9 cellular contexts compared by ENCODE assay signal in genomic region chr16:5084802-5085201, GRCh38. TPM values are rescaled to one million over a fixed set of nuclear protein-coding genes. Genes with fewer than 3 reads are reported as not detected.
DNase-seq lines count a peak whose midpoint lies in the region; TF ChIP-seq lines count a peak whose summit lies in the region.
"Not testable (repeated sequence)": the region's sequence is repeated elsewhere in the genome, so short reads cannot be mapped to it uniquely, and the experiment has no call there.
"Had no signal": no experiment of that assay in that cellular context is flagged by ENCODE, and none has a peak within 500 bp of the region (broad histone marks: within the 10 kb centered on the region; RNA-seq: fewer than 3 reads in every experiment).

No MANE protein-coding gene starts in this region.

- TF ChIP-seq CTCF in GM06990 (IDR thresholded peaks at IDR 0.05; ENCODE audit: insufficient read depth, low read length, poor library complexity, severe bottlenecking) (peak; percentile 68), NB4 (IDR thresholded peaks at IDR 0.05; ENCODE audit: low read depth, low read length) (peak; percentile 60), SU-DHL-6 (IDR thresholded peaks at IDR 0.05; ENCODE audit: insufficient read depth, low read length, poor library complexity, severe bottlenecking) (peak; percentile 38), kidney epithelial cell (IDR thresholded peaks at IDR 0.05; ENCODE audit: insufficient read depth, low read length, poor library complexity, severe bottlenecking) (peak; percentile 69), smooth muscle cell (IDR thresholded peaks at IDR 0.05; ENCODE audit: borderline replicate concordance, insufficient read depth, poor library complexity, severe bottlenecking) (peak; percentile 61)

- not testable (repeated sequence) for H3K9ac ChIP-seq in SU-DHL-6 (ENCODE audit: low read length); smooth muscle cell (ENCODE audit: low read depth)

- not testable (repeated sequence) for TF ChIP-seq POLR2A in NB4 (IDR thresholded peaks at IDR 0.05; ENCODE audit: extremely low read depth, insufficient read length)

- not testable (repeated sequence) for H3K27ac ChIP-seq in SU-DHL-6 (ENCODE audit: low read depth, low read length); smooth muscle cell (ENCODE audit: low read depth)

- not testable (repeated sequence) for H3K4me1 ChIP-seq in smooth muscle cell (ENCODE audit: low read depth)

- not testable (repeated sequence) for H3K79me2 ChIP-seq in SU-DHL-6 (ENCODE audit: insufficient read depth, low read length); smooth muscle cell (ENCODE audit: low read depth)

- not testable (repeated sequence) for H3F3A ChIP-seq in SU-DHL-6 (ENCODE audit: insufficient read depth); smooth muscle cell (ENCODE audit: low read depth)

- H3K27me3 ChIP-seq in GM06990 (replicated peaks; ENCODE audit: control insufficient read depth, insufficient read depth, low read length); SU-DHL-6 (ENCODE audit: low read length); kidney epithelial cell (ENCODE audit: control insufficient read depth, insufficient read depth, low read length); smooth muscle cell (ENCODE audit: low read depth): not testable (repeated sequence)

- H3K4me3 ChIP-seq in GM06990 (replicated peaks; ENCODE audit: low read depth, low read length); NB4 (ENCODE audit: low read depth, low read length); SU-DHL-6 (ENCODE audit: insufficient read depth, low read length, poor library complexity, severe bottlenecking); kidney epithelial cell (ENCODE audit: low read depth, low read length); smooth muscle cell: not testable (repeated sequence)

- DNase-seq in GM06990 (ENCODE audit: extremely low read depth, insufficient read length); kidney epithelial cell (ENCODE audit: low read depth); smooth muscle cell (lab: John Stamatoyannopoulos, UW; ENCODE audit: unreplicated experiment): not testable (repeated sequence)
- DNase-seq in NB4 (ENCODE audit: low read depth) (peak; percentile 66), activated T-helper 1 cell treated with Interleukin-2 at 50 U/mL for 16 hours (ENCODE audit: low read depth) (peak; percentile 13)
- peak; percentile 40 for DNase-seq in effector CD4-positive, alpha-beta T cell

- not testable (repeated sequence) for H2AFZ ChIP-seq in SU-DHL-6 (ENCODE audit: low read depth, low read length, severe bottlenecking); smooth muscle cell (ENCODE audit: low read depth)

- not testable (repeated sequence) for H3K9me2 ChIP-seq in SU-DHL-6 (replicated peaks; ENCODE audit: insufficient read depth, low read length)

- H3K4me2 ChIP-seq in SU-DHL-6 (ENCODE audit: low read depth, low read length, poor library complexity, severe bottlenecking); smooth muscle cell: not testable (repeated sequence)

- H4K20me1 ChIP-seq in SU-DHL-6 (ENCODE audit: low read depth, low read length); smooth muscle cell (ENCODE audit: low read depth): not testable (repeated sequence)

- not testable (repeated sequence) for H3K9me3 ChIP-seq in SU-DHL-6 (ENCODE audit: insufficient read depth, low read length); smooth muscle cell (replicated peaks; ENCODE audit: low read depth)

- H3K36me3 ChIP-seq in GM06990 (ENCODE audit: control insufficient read depth, insufficient read depth, low read length); SU-DHL-6 (ENCODE audit: low read length); kidney epithelial cell (ENCODE audit: control insufficient read depth, insufficient read depth, low read length); smooth muscle cell (ENCODE audit: low read depth): not testable (repeated sequence)

- WGBS in smooth muscle cell (ENCODE audit: low lambda C conversion rate), result 63% methylated on average over 10 of the region's 10 CpGs

RNA-seq across cellular contexts. Expression of gene EEF2KMT, which starts 12.8 kb away (rescaled TPM):
- total RNA-seq in kidney epithelial cell (7.8 and 16.8 TPM in 2 replicates), smooth muscle cell (2.9 and 6.2 TPM in 2 replicates)
- 9.9 and 15.0 TPM in 2 replicates for polyA plus RNA-seq in smooth muscle cell

RNA-seq across cellular contexts. Expression of gene ALG1, which starts 13.2 kb away (rescaled TPM):
- total RNA-seq in kidney epithelial cell (33.0 and 33.5 TPM in 2 replicates), smooth muscle cell (22.2 and 22.6 TPM in 2 replicates)
- 30.4 and 32.9 TPM in 2 replicates for polyA plus RNA-seq in smooth muscle cell

RNA-seq across cellular contexts. Expression of gene C16orf89, which starts 19.0 kb away (rescaled TPM):
- 1.0 TPM in 1 of 2 replicates, not detected in the other for total RNA-seq in kidney epithelial cell
- total RNA-seq in smooth muscle cell, result not detected in 2 replicates
- not detected in 2 replicates for polyA plus RNA-seq in smooth muscle cell
- total RNA-seq: T-helper 1 cell treated with Interleukin-12 subunit alpha and Interleukin-12 subunit beta and Interleukin-4 antibody, amounts not matched to agents 30 ng/mL and 1 ng/mL, for 36 hours had no signal
- polyA plus RNA-seq: IgD-negative memory B cell had no signal

RNA-seq across cellular contexts. Expression of gene NAGPA, which starts 51.1 kb away (rescaled TPM):
- 40.0 and 59.9 TPM in 2 replicates for total RNA-seq in kidney epithelial cell
- 3.8 and 4.2 TPM in 2 replicates for total RNA-seq in smooth muscle cell
- 5.4 and 10.0 TPM in 2 replicates for polyA plus RNA-seq in smooth muscle cell
